In genomic region chr6:3848380-3848779, GRCh38 we compare ENCODE assay signal across 8 cellular contexts. TPM values are rescaled to one million over a fixed set of nuclear protein-coding genes. Genes with fewer than 3 reads are reported as not detected.
DNase-seq lines count a peak whose midpoint lies in the region; ATAC-seq and TF ChIP-seq lines count a peak whose summit lies in the region.

No MANE protein-coding gene starts in this region.

- peaks cover 6% of the 10 kb centered on the region for H3K27me3 Mint-ChIP-seq in WTC11 (ENCODE audit: low read depth)

- no peaks in the 10 kb centered on the region for H3K36me3 Mint-ChIP-seq in WTC11

- ATAC-seq in WTC11 = peak; percentile 3; the same call in 1 of the 2 replicates
- peak in 4 of 8 donors; percentile 1 to 13 (median 5) for ATAC-seq in heart right ventricle
- no peak for ATAC-seq in GM21381 (IDR thresholded peaks at IDR 0.05; ENCODE audit: unreplicated experiment)

- peak overlapping the region; percentile 80 for H3K4me3 Mint-ChIP-seq in WTC11

- no peaks in the 10 kb centered on the region for H3K27me3 ChIP-seq in heart right ventricle
- no peaks in the 10 kb centered on the region for H3K27me3 ChIP-seq in skeletal muscle tissue (ENCODE audit: control insufficient read depth in 3 of 3, insufficient read depth in 3 of 3, low read length in 3 of 3)

- intact Hi-C loops in heart right ventricle (cut with DNase I) = loop anchor here in 5 of 10 donors (5.0 to 10.0 kb wide), 6 partner anchors 84 to 144 kb away; partner anchors contain the start of gene PXDC1 (in 1 of the 5)

- no peaks in the 10 kb centered on the region for H3K9me3 Mint-ChIP-seq in WTC11

- no peak for TF ChIP-seq CTCF in WTC11 (IDR thresholded peaks at IDR 0.05)
- no peak for TF ChIP-seq CTCF in heart right ventricle (IDR thresholded peaks at IDR 0.05)

- peak overlapping the region; percentile 63 to 86 (median 83) for H3K9ac ChIP-seq in skeletal muscle tissue (ENCODE audit: low read depth in 1 of 3, low read length in 3 of 3)

- WGBS in heart right ventricle, 2 donors = 83 to 85% methylated on average over 9 of the region's 9 CpGs

- CTCF ChIA-PET in WTC11 (lab: Charles Lee) = interaction anchor here (0.5 to 7.4 kb wide), 129 partner anchors 8 to 1058 kb away, joined by 3 to 221 read pairs (median 6); partner anchors contain the start of genes ECI2 and PXDC1

- peaks cover 9% of the 10 kb centered on the region for H3K4me1 Mint-ChIP-seq in WTC11

- peak overlapping the region in 9 of 10 donors; percentile 3 to 83 (median 72) for H3K27ac ChIP-seq in heart right ventricle
- peak overlapping the region; percentile 82 for H3K27ac ChIP-seq in skeletal muscle tissue (ENCODE audit: low read depth, low read length)

- H3K4me3 ChIP-seq in heart right ventricle (peak overlapping the region in 8 of 10 donors; percentile 26 to 69 (median 64)), skeletal muscle tissue (ENCODE audit: low read length in 3 of 3) (peak overlapping the region; percentile 69 to 75 (median 71))

- DNase-seq in H4 (ENCODE audit: low spot score) (peak; percentile 21), WTC11 (ENCODE audit: low spot score) (no peak), heart right ventricle (no peak), ecto neural progenitor cell (ENCODE audit: low spot score) (no peak), OCI-M1 (lab: John Stamatoyannopoulos, UW) (no peak)
- DNase-seq in activated CD4-positive, CD25-positive, alpha-beta regulatory T cell (lab: John Stamatoyannopoulos, UW) = no peak

- H3K27ac Mint-ChIP-seq in WTC11 = no peak overlapping the region

- POLR2A ChIA-PET in WTC11 (lab: Charles Lee) = interaction anchor here (0.5 to 1.5 kb wide), 5 partner anchors 34 to 405 kb away, joined by 3 to 5 read pairs (median 3); a partner anchor contains a TSS

- no peaks in the 10 kb centered on the region for H3K9me3 ChIP-seq in heart right ventricle
- H3K9me3 ChIP-seq in skeletal muscle tissue (ENCODE audit: control insufficient read depth in 3 of 3, low read length in 3 of 3) = peaks cover 0 to 3% (median 0%) of the 10 kb centered on the region in 3 donors

- no peaks in the 10 kb centered on the region for H3K36me3 ChIP-seq in heart right ventricle
- peaks cover 0 to 4% (median 4%) of the 10 kb centered on the region in 3 donors for H3K36me3 ChIP-seq in skeletal muscle tissue (ENCODE audit: control insufficient read depth in 3 of 3, insufficient read depth in 3 of 3, low read length in 3 of 3)

- H3K4me1 ChIP-seq in heart right ventricle = peaks cover 0 to 28% (median 5%) of the 10 kb centered on the region in 9 donors
- H3K4me1 ChIP-seq in skeletal muscle tissue (ENCODE audit: control insufficient read depth in 3 of 3, insufficient read depth in 3 of 3, low read length in 3 of 3) = peaks cover 8 to 28% (median 16%) of the 10 kb centered on the region in 3 donors

TF ChIP-seq in WTC11, 78 proteins besides CTCF, POLR2A, EP300 and RAD21:
- TF ChIP-seq ERG (CRISPR knock-in tag; IDR thresholded peaks at IDR 0.05) (no peak), HMGXB4 (CRISPR knock-in tag; IDR thresholded peaks at IDR 0.05) (no peak), ZNF317 (CRISPR knock-in tag; IDR thresholded peaks at IDR 0.05; ENCODE audit: borderline replicate concordance, low read depth) (no peak), ZNF425 (CRISPR knock-in tag; conservative IDR thresholded peaks at IDR 0.05) (no peak), TEAD1 (CRISPR knock-in tag; IDR thresholded peaks at IDR 0.05) (no peak), PRDM15 (CRISPR knock-in tag; IDR thresholded peaks at IDR 0.05) (no peak), ZMAT4 (CRISPR knock-in tag; IDR thresholded peaks at IDR 0.05) (no peak), KAT7 (CRISPR knock-in tag; IDR thresholded peaks at IDR 0.05; ENCODE audit: borderline replicate concordance) (no peak), ZBTB21 (CRISPR knock-in tag; IDR thresholded peaks at IDR 0.05; ENCODE audit: borderline replicate concordance) (no peak), PRRX2 (CRISPR knock-in tag; IDR thresholded peaks at IDR 0.05) (no peak)

RNA-seq across cellular contexts. Expression of gene FAM50B, which starts 0.8 kb away (rescaled TPM):
- 3.2 and 8.4 TPM in 2 replicates for total RNA-seq in H4 (2014; rRNA removed; shearing (Covaris generic))
- total RNA-seq in WTC11 (2021) (2.1 to 3.6 TPM (median 3.3 TPM) in 3 replicates), heart right ventricle (10 to 100 TPM; 13.2 to 31.3 (median 22.4) TPM), skeletal muscle tissue (12.0 TPM)
- polyA plus RNA-seq in heart right ventricle = 10 to 100 TPM in 1 of 2 donors, 1 to 10 TPM in 1; 5.9 to 25.3 TPM
